ENCODE assay signal across 17 cellular contexts in the genomic region with DNA sequence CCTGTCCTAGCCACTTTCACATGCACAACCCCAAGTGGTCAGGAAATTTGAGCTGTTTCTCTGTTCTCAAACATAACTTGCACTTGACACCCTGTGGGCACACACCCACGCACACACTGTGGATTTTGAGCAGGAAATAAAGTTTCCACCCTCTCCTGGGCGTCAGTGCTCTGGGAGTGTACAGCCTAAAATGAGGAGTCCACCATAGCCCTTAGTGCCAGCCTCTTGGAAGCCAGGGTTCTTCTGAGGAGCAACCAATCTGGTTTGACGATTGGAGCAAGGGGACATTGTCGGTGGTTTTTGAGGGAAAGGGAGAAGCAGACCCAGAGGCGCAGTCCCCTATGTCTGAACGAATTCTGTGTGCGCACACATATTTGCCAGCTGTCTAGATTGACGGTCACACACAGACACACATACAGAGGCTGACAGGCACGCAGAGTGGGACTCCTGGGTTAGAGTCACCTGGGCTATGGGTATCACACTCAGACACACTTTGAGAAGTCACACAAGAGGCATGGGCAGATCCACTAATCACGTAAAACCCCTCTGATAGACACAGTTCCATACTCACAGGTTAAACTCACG. TPM values are rescaled to one million over a fixed set of nuclear protein-coding genes. Genes with fewer than 3 reads are reported as not detected.
"Had no signal": no experiment of that assay in that cellular context is flagged by ENCODE, and none has a peak within 500 bp of the region (broad histone marks: within the 10 kb centered on the region; RNA-seq: fewer than 3 reads in every experiment).

No MANE protein-coding gene starts in this region.

- H3K27ac Mint-ChIP-seq: activated CD4-positive, alpha-beta T cell treated with anti-CD3 and anti-CD28 coated beads, Interleukin-2, amount 10 ng/mL, durations not matched to agents 7 days and 5 days; activated T-helper 17 cell treated with anti-CD3 and anti-CD28 coated beads, Interleukin-2, amount 50 U/mL, for 72 hours; immature natural killer cell; mesothelial cell of epicardium had no signal

- H3K36me3 Mint-ChIP-seq: immature natural killer cell, mesothelial cell of epicardium had no signal

- ATAC-seq: activated T-helper 17 cell treated with anti-CD3 and anti-CD28 coated beads, Interleukin-2, amount 50 U/mL, for 72 hours; left colon; lower lobe of right lung; psoas muscle; sciatic nerve had no signal

- DNase-seq: activated CD4-positive, alpha-beta T cell treated with anti-CD3 and anti-CD28 coated beads, Interleukin-2, amount 10 ng/mL, durations not matched to agents 7 days and 5 days; activated naive CD4-positive, alpha-beta T cell treated with Interleukin-2 at 50 U/mL for 16 hours; esophagus squamous epithelium; hippocampal formation; immature natural killer cell; left colon; lower lobe of right lung; stimulated activated CD4-positive, alpha-beta T cell treated with anti-CD3 and anti-CD28 coated beads, Interleukin-1b, Interleukin-23, amount 100 ng/mL, for 48 hours; thyroid gland had no signal

- FAIRE-seq: astrocyte, endothelial cell of umbilical vein had no signal

- H3K4me3 Mint-ChIP-seq: activated CD4-positive, alpha-beta T cell treated with anti-CD3 and anti-CD28 coated beads, Interleukin-2, amount 10 ng/mL, durations not matched to agents 7 days and 5 days; activated T-helper 17 cell treated with anti-CD3 and anti-CD28 coated beads, Interleukin-2, amount 50 U/mL, for 72 hours; immature natural killer cell; mesothelial cell of epicardium had no signal

- H3K9me3 ChIP-seq: esophagus squamous epithelium, lower lobe of right lung, psoas muscle, thyroid gland, vagina had no signal

- H3K9me3 Mint-ChIP-seq: activated CD4-positive, alpha-beta T cell treated with anti-CD3 and anti-CD28 coated beads, Interleukin-2, amount 10 ng/mL, durations not matched to agents 7 days and 5 days; activated T-helper 17 cell treated with anti-CD3 and anti-CD28 coated beads, Interleukin-2, amount 50 U/mL, for 72 hours; mesothelial cell of epicardium had no signal

- H3K4me3 ChIP-seq: esophagus squamous epithelium, lower lobe of right lung, psoas muscle, thyroid gland, vagina had no signal

RNA-seq across cellular contexts. Expression of a gene that starts 2.7 kb away (rescaled TPM):
- polyA plus RNA-seq: endothelial cell of umbilical vein, immature natural killer cell, psoas muscle had no signal

RNA-seq across cellular contexts. Expression of a gene that starts 59.1 kb away (rescaled TPM):
- polyA plus RNA-seq: endothelial cell of umbilical vein, immature natural killer cell, neural cell, psoas muscle had no signal
